23 cellular contexts compared by ENCODE assay signal in genomic region chr9:106994463-106994862, GRCh38.
"Had no signal": no experiment of that assay in that cellular context is flagged by ENCODE, and none has a peak within 500 bp of the region (broad histone marks: within the 10 kb centered on the region; RNA-seq: fewer than 3 reads in every experiment).

No MANE protein-coding gene starts in this region.

- DNase-seq: colonic mucosa; effector memory CD8-positive, alpha-beta T cell; erythroblast; esophagus squamous epithelium; hypothalamus; immature natural killer cell; islet precursor cell; kidney glomerular epithelial cell; left ventricle myocardium superior; lower lobe of right lung; natural killer cell; right lobe of liver; small intestine; stimulated activated CD4-positive, alpha-beta T cell treated with anti-CD3 and anti-CD28 coated beads, Interleukin-15, amount 100 ng/mL, for 24 hours; stimulated activated CD4-positive, alpha-beta T cell treated with anti-CD3 and anti-CD28 coated beads, Interleukin-4, amount 100 ng/mL, for 1 hour; stimulated activated CD8-positive, alpha-beta memory T cell treated with anti-CD3 and anti-CD28 coated beads, Interleukin-4, amount 100 ng/mL, for 48 hours; stimulated activated naive CD4-positive, alpha-beta T cell; stimulated activated naive CD8-positive, alpha-beta T cell treated with anti-CD3 and anti-CD28 coated beads, Interleukin-15, amount 100 ng/mL, for 72 hours; transverse colon; upper lobe of right lung; uterus had no signal

- H3K27me3 ChIP-seq: colonic mucosa, esophagus squamous epithelium, right lobe of liver, suprapubic skin, transverse colon, upper lobe of right lung, uterus had no signal

- H3K9ac ChIP-seq: parathyroid adenoma had no signal

- H3K36me3 ChIP-seq: colonic mucosa, lower lobe of right lung, right lobe of liver, transverse colon, uterus had no signal

- H3K4me3 ChIP-seq: colonic mucosa, esophagus squamous epithelium, lower lobe of right lung, right lobe of liver, suprapubic skin, transverse colon, upper lobe of right lung, uterus had no signal

- ATAC-seq: effector memory CD8-positive, alpha-beta T cell; left ventricle myocardium superior; lower lobe of right lung; natural killer cell; right lobe of liver; stimulated activated naive CD8-positive, alpha-beta T cell treated with anti-CD3 and anti-CD28 coated beads, Interleukin-15, amount 100 ng/mL, for 72 hours; upper lobe of right lung had no signal

- H3K79me2 ChIP-seq: parathyroid adenoma had no signal

- H3K27ac ChIP-seq: colonic mucosa, esophagus squamous epithelium, lower lobe of right lung, parathyroid adenoma, right lobe of liver, suprapubic skin, transverse colon, upper lobe of right lung had no signal

- H2AFZ ChIP-seq: parathyroid adenoma had no signal

- H3K4me1 ChIP-seq: colonic mucosa, esophagus squamous epithelium, lower lobe of right lung, parathyroid adenoma, right lobe of liver, suprapubic skin, upper lobe of right lung, uterus had no signal

- H3K9me3 ChIP-seq: colonic mucosa, esophagus squamous epithelium, lower lobe of right lung, right lobe of liver, suprapubic skin, transverse colon, upper lobe of right lung, uterus had no signal
